ENCODE assay signal across 9 cellular contexts in the genomic region with DNA sequence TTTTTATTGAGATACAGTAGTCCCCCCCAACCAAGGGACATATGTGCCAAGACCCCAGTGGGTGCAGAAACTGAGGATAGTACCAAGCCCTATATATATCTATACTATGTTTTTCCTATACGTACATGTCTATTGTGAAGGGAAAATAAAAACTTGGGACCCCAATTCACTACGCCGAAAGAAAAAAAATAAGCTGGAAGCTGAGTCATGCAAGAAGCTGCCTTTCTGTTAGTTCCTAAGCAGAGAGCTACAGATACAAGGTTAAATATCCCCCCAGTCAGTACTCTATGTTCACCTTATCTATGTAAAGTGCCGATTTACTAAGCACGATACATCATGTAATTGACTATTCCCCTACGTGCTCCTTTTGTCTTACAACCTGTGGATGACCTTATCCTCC. TPM values are rescaled to one million over a fixed set of nuclear protein-coding genes. Genes with fewer than 3 reads are reported as not detected.
"Had no signal": no experiment of that assay in that cellular context is flagged by ENCODE, and none has a peak within 500 bp of the region (broad histone marks: within the 10 kb centered on the region; RNA-seq: fewer than 3 reads in every experiment).

No MANE protein-coding gene starts in this region.

- H3K9me3 Mint-ChIP-seq: GM23338, H9, HFFc6 had no signal

- H3K27ac ChIP-seq: GM23248 had no signal

- H3K4me1 Mint-ChIP-seq: GM23338 had no signal

- H2AFZ ChIP-seq: GM23248, GM23338 had no signal

- H3K4me2 ChIP-seq: GM23338 had no signal

- H3K4me3 ChIP-seq: GM23248, GM23338, HAP-1 had no signal

- H3K4me1 ChIP-seq: HAP-1 had no signal

- H3K27ac Mint-ChIP-seq: GM23338, H9, HFFc6 had no signal

- FAIRE-seq: H1 had no signal

- H3K9ac ChIP-seq: GM23248 had no signal

- DNase-seq: GOT3, H7, H9, HCEC 1CT, HFFc6 had no signal

- H3K4me3 Mint-ChIP-seq: GM23338, H9, HFFc6 had no signal

- H3K36me3 ChIP-seq: HAP-1 had no signal

- H3K9me3 ChIP-seq: HAP-1 had no signal

RNA-seq across cellular contexts. Expression of a gene that starts 11.5 kb away (rescaled TPM):
- total RNA-seq: GM23248, HFFc6 had no signal
- polyA plus RNA-seq: GM23248 had no signal
